ENCODE assay signal across 8 cellular contexts in the genomic region with DNA sequence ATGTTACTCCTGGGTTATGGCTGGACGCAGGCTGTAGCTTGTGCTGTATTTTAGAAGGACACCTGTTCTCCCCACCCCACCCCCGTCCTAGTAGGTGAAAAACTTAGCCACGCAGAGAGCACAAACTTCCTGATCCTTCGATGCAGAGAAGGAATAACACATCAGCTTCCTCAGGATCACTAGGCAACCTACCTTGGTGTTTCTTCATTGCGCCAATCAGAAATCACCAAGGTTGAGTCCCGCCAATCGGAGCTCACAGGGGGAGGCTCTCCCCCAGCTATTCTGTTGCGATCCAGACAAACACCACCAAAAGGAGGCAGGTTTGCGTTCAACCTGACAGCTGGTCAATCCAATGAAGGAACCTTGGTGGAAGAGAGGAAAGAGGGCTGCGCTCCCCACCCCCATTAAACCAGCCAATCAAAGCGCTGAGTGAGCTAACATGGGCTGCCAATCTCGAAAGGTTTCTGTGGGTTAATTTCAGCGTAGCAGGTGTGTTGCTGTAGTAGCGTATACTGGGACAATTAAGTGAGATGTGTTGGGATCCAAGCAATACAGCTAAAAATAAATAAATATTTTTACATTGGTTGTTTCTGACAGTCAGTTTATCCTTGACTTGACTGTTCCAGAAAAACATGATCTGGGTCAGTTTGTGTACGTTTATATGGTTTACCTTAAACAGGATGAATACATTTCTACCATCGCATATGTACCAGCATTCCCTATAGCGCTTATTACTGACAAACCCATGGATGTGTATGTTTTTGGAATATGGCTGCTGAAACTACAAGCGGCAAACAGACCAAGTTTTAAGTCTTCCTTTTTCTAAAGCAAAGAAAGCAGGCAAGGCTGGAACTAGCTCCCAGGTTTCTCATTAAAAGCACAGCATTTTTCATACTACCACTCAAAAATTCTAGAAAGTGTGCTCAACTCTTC.
DNase-seq lines count a peak whose midpoint lies in the region; ATAC-seq lines count a peak whose summit lies in the region.

GOLPH3L (minus strand) TSS at position 160 of the 933 bp plus-strand sequence. CDS start 2,316 bp downstream, outside the sequence.

- ATAC-seq in GM19023 (IDR thresholded peaks at IDR 0.05; ENCODE audit: unreplicated experiment): peak; percentile 99
- peak; percentile 98 for ATAC-seq in HG03342 (IDR thresholded peaks at IDR 0.05; ENCODE audit: unreplicated experiment)

- DNase-seq in AG08395 (ENCODE audit: low spot score) (peak; percentile 96), NCI-H446 (lab: John Stamatoyannopoulos, UW) (peak; percentile 97 to 99), cerebellar nuclear complex (lab: John Stamatoyannopoulos, UW) (peak; percentile 99 to 100), islet precursor cell (peak; percentile 99)
- peak; percentile 81 for DNase-seq in activated CD4-positive, CD25-positive, alpha-beta regulatory T cell treated with anti-CD3 and anti-CD28 coated beads, Interleukin-2, amount 50 U/mL, for 16 hours (ENCODE audit: low read depth, low spot score)
- DNase-seq in stimulated activated CD4-positive, alpha-beta T cell treated with anti-CD3 and anti-CD28 coated beads, Interleukin-12 subunit alpha, Interleukin-12 subunit beta, amount 100 ng/mL, for 48 hours (ENCODE audit: low read depth in 2 of 3, low spot score in 1 of 3): peak; percentile 80 to 88 (median 85)

Comparison
In these comparisons a context has a peak if more than half of its experiments do, and no peak if none do; other contexts are left out.
1. Peak in every context shown above with its lines: DNase-seq and ATAC-seq.